8 cellular contexts compared by ENCODE assay signal in the genomic region with DNA sequence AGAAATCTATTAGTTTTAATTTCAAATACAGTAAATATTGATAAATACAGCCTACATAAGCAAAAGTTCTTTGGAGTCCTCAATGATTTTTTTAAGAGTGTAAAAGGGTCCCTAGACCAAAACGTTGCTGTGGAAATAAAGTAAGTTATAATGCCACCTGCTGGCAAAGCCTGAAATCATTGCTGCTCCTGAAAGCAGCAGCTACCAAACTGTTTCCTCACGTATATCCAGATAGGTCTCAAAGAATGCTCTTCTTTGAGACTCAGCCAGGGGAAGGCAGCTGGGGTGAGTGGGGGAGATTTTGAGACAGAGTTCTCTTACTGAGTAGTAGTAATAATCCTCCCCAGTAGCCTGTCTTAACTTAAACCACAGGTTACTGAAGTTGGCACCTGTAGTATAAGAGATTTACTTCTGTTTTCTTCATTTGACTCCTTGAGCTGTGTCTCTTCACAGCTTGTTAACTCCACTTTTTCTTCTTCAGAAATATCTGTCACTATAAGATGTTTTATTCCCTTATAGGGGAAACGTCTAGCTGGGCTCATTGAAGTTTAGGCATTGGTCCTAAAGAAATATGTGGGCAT.
DNase-seq lines count a peak whose midpoint lies in the region; ATAC-seq, FAIRE-seq and TF ChIP-seq lines count a peak whose summit lies in the region.

No MANE protein-coding gene starts in this region.

- intact Hi-C loops in activated naive CD4-positive, alpha-beta T cell treated with anti-CD3 and anti-CD28 coated beads for 36 hours (cut with micrococcal nuclease) = loop anchor here (1.0 to 2.0 kb wide), 3 partner anchors 78 to 202 kb away; partner anchors contain the start of gene BTBD10
- intact Hi-C loops in right lobe of liver (cut with DNase I) = no loop called here

- H3K4me3 Mint-ChIP-seq in activated naive CD4-positive, alpha-beta T cell treated with anti-CD3 and anti-CD28 coated beads for 36 hours = no peak overlapping the region

- H3K4me1 Mint-ChIP-seq in activated naive CD4-positive, alpha-beta T cell treated with anti-CD3 and anti-CD28 coated beads for 36 hours (ENCODE audit: low read depth) = peaks cover 2% of the 10 kb centered on the region

- TF ChIP-seq POLR2A in Peyer's patch (IDR thresholded peaks at IDR 0.05) (no peak), right lobe of liver (IDR thresholded peaks at IDR 0.05) (no peak)

- WGBS in right lobe of liver (ENCODE audit: insufficient coverage, low coverage, low lambda C conversion rate, missing lambda C conversion rate) = 23% methylated on average over 3 of the region's 3 CpGs

- H3K27ac Mint-ChIP-seq in activated naive CD4-positive, alpha-beta T cell treated with anti-CD3 and anti-CD28 coated beads for 36 hours = no peak overlapping the region

- ATAC-seq in HG03520 (IDR thresholded peaks at IDR 0.05; ENCODE audit: unreplicated experiment) = peak; percentile 44
- peak; percentile 43 to 50 (median 48) for ATAC-seq in right lobe of liver
- no peak for ATAC-seq in HG03457 (IDR thresholded peaks at IDR 0.05; ENCODE audit: unreplicated experiment)

- CTCF ChIA-PET in activated naive CD4-positive, alpha-beta T cell treated with anti-CD3 and anti-CD28 coated beads for 36 hours (lab: Charles Lee) = interaction anchor here (0.5 to 2.8 kb wide), 11 partner anchors 9 to 420 kb away, joined by 3 to 14 read pairs (median 3); no protein-coding TSS in a partner anchor

- H3K9me3 ChIP-seq in Peyer's patch (no peaks in the 10 kb centered on the region), right lobe of liver (no peaks in the 10 kb centered on the region)

- H3K27me3 Mint-ChIP-seq in activated naive CD4-positive, alpha-beta T cell treated with anti-CD3 and anti-CD28 coated beads for 36 hours (ENCODE audit: low read depth) = no peaks in the 10 kb centered on the region

- FAIRE-seq in bronchial epithelial cell (lab: Jason Lieb, UNC) (no peak), urothelium cell line (lab: Jason Lieb, UNC) (no peak)

- H3K27ac ChIP-seq in Peyer's patch (no peak overlapping the region), right lobe of liver (no peak overlapping the region)

- H3K4me3 ChIP-seq in Peyer's patch (no peak overlapping the region), bronchial epithelial cell (ENCODE audit: low read depth, low read length) (no peak overlapping the region), right lobe of liver (no peak overlapping the region)

- H3K4me1 ChIP-seq in Peyer's patch = peaks cover 0 to 3% (median 0%) of the 10 kb centered on the region in 4 donors
- no peaks in the 10 kb centered on the region for H3K4me1 ChIP-seq in right lobe of liver

- DNase-seq in activated naive CD4-positive, alpha-beta T cell treated with anti-CD3 and anti-CD28 coated beads for 36 hours = peak; percentile 46
- DNase-seq in activated naive CD4-positive, alpha-beta T cell treated with Interleukin-2 at 50 U/mL for 16 hours = no peak
- DNase-seq in Peyer's patch = no peak
- DNase-seq in bronchial epithelial cell (ENCODE audit: low read depth) = peak; percentile 48
- DNase-seq in right lobe of liver = no peak
- DNase-seq in urothelium cell line (ENCODE audit: low spot score) = peak; percentile 38

- peaks cover 18% of the 10 kb centered on the region for H3K36me3 Mint-ChIP-seq in activated naive CD4-positive, alpha-beta T cell treated with anti-CD3 and anti-CD28 coated beads for 36 hours (ENCODE audit: low read depth)

- TF ChIP-seq CTCF in Peyer's patch (IDR thresholded peaks at IDR 0.05) (peak in 4 of 6 experiments; percentile 47 to 56 (median 52)), bronchial epithelial cell (IDR thresholded peaks at IDR 0.05; ENCODE audit: insufficient read depth, low read length, severe bottlenecking) (peak; percentile 55), right lobe of liver (IDR thresholded peaks at IDR 0.05) (peak; percentile 34 to 60 (median 57))

- H3K36me3 ChIP-seq in Peyer's patch (peaks cover 0 to 59% (median 0%) of the 10 kb centered on the region in 3 donors), bronchial epithelial cell (ENCODE audit: control insufficient read depth, insufficient read depth, low read length) (peaks cover 7% of the 10 kb centered on the region), right lobe of liver (peaks cover 0 to 61% (median 12%) of the 10 kb centered on the region in 4 donors)

- H3K27me3 ChIP-seq in Peyer's patch = no peaks in the 10 kb centered on the region
- H3K27me3 ChIP-seq in bronchial epithelial cell (ENCODE audit: control insufficient read depth, insufficient read depth, low read length) = no peaks in the 10 kb centered on the region
- no peaks in the 10 kb centered on the region for H3K27me3 ChIP-seq in right lobe of liver

- H3K9me3 Mint-ChIP-seq in activated naive CD4-positive, alpha-beta T cell treated with anti-CD3 and anti-CD28 coated beads for 36 hours = no peaks in the 10 kb centered on the region

Comparison
In these comparisons a context has a peak if more than half of its experiments do, and no peak if none do; other contexts are left out.
1. DNase-seq: peak in activated naive CD4-positive, alpha-beta T cell treated with anti-CD3 and anti-CD28 coated beads for 36 hours (single experiment), bronchial epithelial cell (single experiment) and urothelium cell line (single experiment); none in activated naive CD4-positive, alpha-beta T cell treated with Interleukin-2 at 50 U/mL for 16 hours (single experiment), Peyer's patch (0 of 3) and right lobe of liver (0 of 3).
2. Peak in every context shown above with its lines, with median percentiles within 50 percentile points of each other: CTCF ChIP-seq.